Comparison of ENCODE assay signal across 8 cellular contexts in genomic region chr1:44785501-44786137, GRCh38. TPM values are rescaled to one million over a fixed set of nuclear protein-coding genes. Genes with fewer than 3 reads are reported as not detected.
DNase-seq lines count a peak whose midpoint lies in the region; ATAC-seq and TF ChIP-seq lines count a peak whose summit lies in the region.

No MANE protein-coding gene starts in this region.

- H3K4me3 ChIP-seq in GM12865 (ENCODE audit: low read depth, low read length) (peak overlapping the region; percentile 56), fibroblast of the aortic adventitia (ENCODE audit: low read depth, low read length) (peak overlapping the region; percentile 55), retinal pigment epithelial cell (ENCODE audit: low read length) (peak overlapping the region; percentile 44)

- POLR2A ChIA-PET in T-cell (lab: Charles Lee), result no interaction called here

- H3K4me3 Mint-ChIP-seq in T-cell, result peak overlapping the region; percentile 64 to 74 (median 69)

- peaks cover 10% of the 10 kb centered on the region for H3K36me3 Mint-ChIP-seq in T-cell

- H3K27ac Mint-ChIP-seq in T-cell, result peak overlapping the region; percentile 78 to 85

- peaks cover 28% of the 10 kb centered on the region in 3 donors for H3K4me1 Mint-ChIP-seq in T-cell

- no peaks in the 10 kb centered on the region for H3K9me3 Mint-ChIP-seq in T-cell

- TF ChIP-seq CTCF in GM12865 (IDR thresholded peaks at IDR 0.05; ENCODE audit: insufficient read depth, low read depth, low read length, missing control alignments), result no peak
- TF ChIP-seq CTCF in fibroblast of the aortic adventitia (IDR thresholded peaks at IDR 0.05; ENCODE audit: insufficient read depth, low read length), result no peak
- TF ChIP-seq CTCF in retinal pigment epithelial cell (conservative IDR thresholded peaks at IDR 0.05; ENCODE audit: low read depth, low read length), result no peak

- ATAC-seq in T-cell (replicated peaks in 1 of 4) (peak in 1 of 4 experiments; percentile 7), GM19328 (IDR thresholded peaks at IDR 0.05; ENCODE audit: unreplicated experiment) (no peak)

- no peaks in the 10 kb centered on the region for H3K27me3 Mint-ChIP-seq in T-cell

- DNase-seq in GM12865 (ENCODE audit: low read depth) (no peak), T-cell (no peak), fibroblast of the aortic adventitia (ENCODE audit: low read depth) (no peak), retinal pigment epithelial cell (ENCODE audit: low read depth) (no peak), OCI-M1 (lab: John Stamatoyannopoulos, UW) (no peak), islet precursor cell (no peak), NCI-H1417 treated with DMSO at 0.1 percent for 48 hours (lab: John Stamatoyannopoulos, UW) (no peak)

- CTCF ChIA-PET in T-cell (lab: Charles Lee), result interaction anchor here (0.5 to 2.3 kb wide), 7 partner anchors 10 to 518 kb away, joined by 3 to 7 read pairs (median 3); partner anchors contain the start of genes EIF2B3 (in 1 of the 2), PLK3 (in 1 of the 2) and RPS8 (in 1 of the 2)

RNA-seq across cellular contexts. Expression of gene BEST4, which starts 2.4 kb away (rescaled TPM):
- total RNA-seq in T-cell (1 to 10 TPM in 4 of 5 donors, under 1 TPM in 1; 0.75 to 2.4 (median 1.6) TPM), fibroblast of the aortic adventitia (ENCODE audit: low replicate concordance) (0.09 TPM in 1 of 2 replicates, not detected in the other)

RNA-seq across cellular contexts. Expression of gene RPS8, which starts 10.3 kb away (rescaled TPM):
- total RNA-seq in T-cell (1,000 to 10,000 TPM; 2,713 to 2,895 (median 2,873) TPM), fibroblast of the aortic adventitia (ENCODE audit: low replicate concordance) (894 and 2,421 TPM in 2 replicates)

RNA-seq across cellular contexts. Expression of gene PLK3, which starts 14.6 kb away (rescaled TPM):
- total RNA-seq in T-cell (100 to 1,000 TPM; 124 to 453 (median 136) TPM), fibroblast of the aortic adventitia (ENCODE audit: low replicate concordance) (28.8 and 36.1 TPM in 2 replicates)

RNA-seq across cellular contexts. Expression of gene DYNLT4, which starts 21.5 kb away (rescaled TPM):
- total RNA-seq in T-cell, result 1 to 10 TPM in 2 of 5 donors, under 1 TPM in 2, not detected in 1; 0.36 to 4.3 (median 2.3) TPM
- 1.2 TPM in 1 of 2 replicates, not detected in the other for total RNA-seq in fibroblast of the aortic adventitia (ENCODE audit: low replicate concordance)

RNA-seq across cellular contexts. Expression of gene BTBD19, which starts 22.7 kb away (rescaled TPM):
- total RNA-seq in T-cell, result 10 to 100 TPM; 10.1 to 56.7 (median 11.5) TPM
- 5.2 and 5.4 TPM in 2 replicates for total RNA-seq in fibroblast of the aortic adventitia (ENCODE audit: low replicate concordance)
